In genomic region chr7:47381132-47381495, GRCh38 we compare ENCODE assay signal across 16 cellular contexts.
DNase-seq lines count a peak whose midpoint lies in the region; ATAC-seq and TF ChIP-seq lines count a peak whose summit lies in the region.
"Had no signal": no experiment of that assay in that cellular context is flagged by ENCODE, and none has a peak within 500 bp of the region (broad histone marks: within the 10 kb centered on the region; RNA-seq: fewer than 3 reads in every experiment).

No MANE protein-coding gene starts in this region.

- H3K36me3 ChIP-seq in right atrium auricular region, result no peaks in the 10 kb centered on the region
- peaks cover 0 to 48% (median 0%) of the 10 kb centered on the region in 9 donors for H3K36me3 ChIP-seq in heart right ventricle
- no peaks in the 10 kb centered on the region for H3K36me3 ChIP-seq in upper lobe of left lung

- no peaks in the 10 kb centered on the region for H3K27me3 ChIP-seq in right atrium auricular region
- H3K27me3 ChIP-seq in heart right ventricle, result no peaks in the 10 kb centered on the region
- H3K27me3 ChIP-seq in upper lobe of left lung, result no peaks in the 10 kb centered on the region

- H3K27ac Mint-ChIP-seq in chondrocyte (ENCODE audit: unreplicated experiment) (peak overlapping the region; percentile 80), nephron (peak overlapping the region; percentile 77 to 86 (median 83))
- H3K27ac Mint-ChIP-seq: activated naive CD4-positive, alpha-beta T cell treated with anti-CD3 and anti-CD28 coated beads, Interleukin-2, amount 50 U/mL, for 24 hours; CD8-positive, alpha-beta memory T cell had no signal

- H3K9me3 ChIP-seq in right atrium auricular region, result no peaks in the 10 kb centered on the region
- no peaks in the 10 kb centered on the region for H3K9me3 ChIP-seq in heart right ventricle
- no peaks in the 10 kb centered on the region for H3K9me3 ChIP-seq in upper lobe of left lung

- no peak overlapping the region for H3K4me3 Mint-ChIP-seq in chondrocyte (ENCODE audit: unreplicated experiment)
- no peak overlapping the region for H3K4me3 Mint-ChIP-seq in nephron
- H3K4me3 Mint-ChIP-seq: activated naive CD4-positive, alpha-beta T cell treated with anti-CD3 and anti-CD28 coated beads, Interleukin-2, amount 50 U/mL, for 24 hours; CD8-positive, alpha-beta memory T cell had no signal

- H3K27ac ChIP-seq in right atrium auricular region (peak overlapping the region; percentile 70 to 73), heart right ventricle (peak overlapping the region in 2 of 10 donors; percentile 79 to 81), upper lobe of left lung (peak overlapping the region in 3 of 4 donors; percentile 61 to 70 (median 61))

- H3K36me3 Mint-ChIP-seq in chondrocyte (ENCODE audit: low read depth) (peaks cover 43% of the 10 kb centered on the region), nephron (ENCODE audit: low read depth) (peaks cover 31% of the 10 kb centered on the region)
- H3K36me3 Mint-ChIP-seq: activated naive CD4-positive, alpha-beta T cell treated with anti-CD3 and anti-CD28 coated beads, Interleukin-2, amount 50 U/mL, for 24 hours; CD8-positive, alpha-beta memory T cell had no signal

- peaks cover 0 to 56% of the 10 kb centered on the region in 2 donors for H3K4me1 ChIP-seq in right atrium auricular region
- H3K4me1 ChIP-seq in heart right ventricle, result peaks cover 5 to 33% (median 24%) of the 10 kb centered on the region in 9 donors
- peaks cover 5 to 21% (median 14%) of the 10 kb centered on the region in 4 donors for H3K4me1 ChIP-seq in upper lobe of left lung

- no peak for TF ChIP-seq CTCF in right atrium auricular region (IDR thresholded peaks at IDR 0.05)
- TF ChIP-seq CTCF in heart right ventricle (IDR thresholded peaks at IDR 0.05), result no peak
- TF ChIP-seq CTCF in chondrocyte (IDR thresholded peaks at IDR 0.05), result no peak
- no peak for TF ChIP-seq CTCF in nephron (IDR thresholded peaks at IDR 0.05; ENCODE audit: unreplicated experiment in 3 of 3)
- no peak for TF ChIP-seq CTCF in upper lobe of left lung (IDR thresholded peaks at IDR 0.05)

- 89 to 94% methylated on average over 6 of the region's 6 CpGs for WGBS in heart right ventricle, 2 donors
- WGBS in upper lobe of left lung, 2 donors, result 65 to 70% methylated on average over 6 of the region's 6 CpGs

- ATAC-seq in heart right ventricle (no peak), upper lobe of left lung (ENCODE audit: low FRiP score in 2 of 2) (no peak), GM21423 (IDR thresholded peaks at IDR 0.05; ENCODE audit: unreplicated experiment) (no peak)

- no peaks in the 10 kb centered on the region for H3K9me3 Mint-ChIP-seq in chondrocyte (ENCODE audit: low read depth)
- H3K9me3 Mint-ChIP-seq in nephron, result no peaks in the 10 kb centered on the region
- H3K9me3 Mint-ChIP-seq: activated naive CD4-positive, alpha-beta T cell treated with anti-CD3 and anti-CD28 coated beads, Interleukin-2, amount 50 U/mL, for 24 hours had no signal

- H3K4me3 ChIP-seq in right atrium auricular region, result no peak overlapping the region
- H3K4me3 ChIP-seq in heart right ventricle, result no peak overlapping the region
- peak overlapping the region in 1 of 4 donors; percentile 31 for H3K4me3 ChIP-seq in upper lobe of left lung

- H3K4me1 Mint-ChIP-seq in chondrocyte (ENCODE audit: low read depth), result peaks cover 95% of the 10 kb centered on the region
- peaks cover 53% of the 10 kb centered on the region for H3K4me1 Mint-ChIP-seq in nephron
- H3K4me1 Mint-ChIP-seq: activated naive CD4-positive, alpha-beta T cell treated with anti-CD3 and anti-CD28 coated beads, Interleukin-2, amount 50 U/mL, for 24 hours; CD8-positive, alpha-beta memory T cell had no signal

- intact Hi-C loops in heart right ventricle (cut with DNase I), result loop anchor here in 3 of 10 donors (5.0 to 10.0 kb wide), 3 partner anchors 79 to 436 kb away; no protein-coding TSS in a partner anchor

- TF ChIP-seq POLR2A in upper lobe of left lung (IDR thresholded peaks at IDR 0.05), result no peak

- no peak for TF ChIP-seq EP300 in upper lobe of left lung (IDR thresholded peaks at IDR 0.05)

- DNase-seq in right atrium auricular region (ENCODE audit: low spot score) (no peak), heart right ventricle (no peak), chondrocyte (ENCODE audit: low spot score) (no peak), upper lobe of left lung (no peak), GDM1 (lab: John Stamatoyannopoulos, UW) (no peak), HT-29 (ENCODE audit: low spot score) (no peak)
- DNase-seq: activated CD8-positive, alpha-beta memory T cell treated with anti-CD3 and anti-CD28 coated beads, Interleukin-2, amount 50 U/mL, for 4 hours; CD8-positive, alpha-beta memory T cell; NCI-H2081; NCI-H748 treated with DMSO at 0.1 percent for 48 hours; occipital lobe; stimulated activated CD4-positive, alpha-beta T cell treated with anti-CD3 and anti-CD28 coated beads, Interleukin-12 subunit alpha, Interleukin-12 subunit beta, amount 100 ng/mL, for 4 hours; T-helper 2 cell had no signal

- H3K27me3 Mint-ChIP-seq in chondrocyte (ENCODE audit: low read depth), result no peaks in the 10 kb centered on the region
- peaks cover 6% of the 10 kb centered on the region for H3K27me3 Mint-ChIP-seq in nephron (ENCODE audit: low read depth)
- H3K27me3 Mint-ChIP-seq: activated naive CD4-positive, alpha-beta T cell treated with anti-CD3 and anti-CD28 coated beads, Interleukin-2, amount 50 U/mL, for 24 hours had no signal
